10 cellular contexts compared by ENCODE assay signal in genomic region chr6:110681543-110682459, GRCh38.
DNase-seq lines count a peak whose midpoint lies in the region; ATAC-seq and TF ChIP-seq lines count a peak whose summit lies in the region.
"Had no signal": no experiment of that assay in that cellular context is flagged by ENCODE, and none has a peak within 500 bp of the region (broad histone marks: within the 10 kb centered on the region; RNA-seq: fewer than 3 reads in every experiment).

No MANE protein-coding gene starts in this region.

- TF ChIP-seq CTCF in adrenal gland (IDR thresholded peaks at IDR 0.05) (no peak), ovary (IDR thresholded peaks at IDR 0.05) (no peak), stomach (IDR thresholded peaks at IDR 0.05) (no peak)

- intact Hi-C loops in adrenal gland (cut with DNase I), result loop anchor here in 1 of 2 donors (5.0 to 10.0 kb wide), 2 partner anchors 157 to 196 kb away; no protein-coding TSS in a partner anchor
- intact Hi-C loops in ovary (cut with DNase I), result loop anchor here in 3 of 4 donors (5.0 kb wide), 2 partner anchors 266 to 270 kb away; no protein-coding TSS in a partner anchor
- intact Hi-C loops in stomach (cut with DNase I; ENCODE audit: low total_unique reads), result loop anchor here (10.0 kb wide), 1 partner anchor 203 kb away; no protein-coding TSS in a partner anchor

- DNase-seq in HT1080 (ENCODE audit: low read depth) (peak; percentile 7), adrenal gland (no peak), ovary (no peak), hippocampal formation (lab: John Stamatoyannopoulos, UW) (no peak), stomach (no peak)
- no peak for DNase-seq in natural killer cell treated with Interleukin-12 subunit alpha and Interleukin-12 subunit beta and Interleukin-15 and Interleukin-18, amount 100 ng/mL, for 72 hours (ENCODE audit: low spot score)

- H3K9me3 ChIP-seq in adrenal gland (replicated peaks in 1 of 3), result no peaks in the 10 kb centered on the region
- no peaks in the 10 kb centered on the region for H3K9me3 ChIP-seq in ovary
- no peaks in the 10 kb centered on the region for H3K9me3 ChIP-seq in stomach

- peak; percentile 9 for ATAC-seq in GM18873 (IDR thresholded peaks at IDR 0.05; ENCODE audit: low FRiP score, unreplicated experiment)
- no peak for ATAC-seq in natural killer cell treated with Interleukin-12 subunit alpha and Interleukin-12 subunit beta and Interleukin-15 and Interleukin-18, amount 100 ng/mL, for 72 hours
- ATAC-seq in GM21619 (IDR thresholded peaks at IDR 0.05; ENCODE audit: unreplicated experiment), result no peak

- no peaks in the 10 kb centered on the region for H3K36me3 Mint-ChIP-seq in natural killer cell treated with Interleukin-12 subunit alpha and Interleukin-12 subunit beta and Interleukin-15 and Interleukin-18, amount 100 ng/mL, for 72 hours

- H3K27me3 Mint-ChIP-seq in natural killer cell treated with Interleukin-12 subunit alpha and Interleukin-12 subunit beta and Interleukin-15 and Interleukin-18, amount 100 ng/mL, for 72 hours, result no peaks in the 10 kb centered on the region
- H3K27me3 Mint-ChIP-seq: stimulated activated naive CD8-positive, alpha-beta T cell treated with anti-CD3 and anti-CD28 coated beads, Interleukin-15, Interleukin-2, amounts not matched to agents 100 ng/mL and 50 ng/mL, for 24 hours had no signal

- no peak for TF ChIP-seq POLR2A in adrenal gland (IDR thresholded peaks at IDR 0.05)
- TF ChIP-seq POLR2A in ovary (IDR thresholded peaks at IDR 0.05), result no peak
- TF ChIP-seq POLR2A in stomach (IDR thresholded peaks at IDR 0.05), result no peak

- H3K4me1 ChIP-seq in adrenal gland (replicated peaks in 1 of 2) (peaks cover 8 to 18% of the 10 kb centered on the region in 2 donors), ovary (ENCODE audit: insufficient read depth) (peaks cover 1% of the 10 kb centered on the region), stomach (peaks cover 0 to 19% (median 11%) of the 10 kb centered on the region in 4 donors)

- TF ChIP-seq EP300 in ovary (IDR thresholded peaks at IDR 0.05), result no peak
- TF ChIP-seq EP300 in stomach (IDR thresholded peaks at IDR 0.05), result no peak

- H3K4me3 ChIP-seq in adrenal gland (no peak overlapping the region), ovary (no peak overlapping the region), stomach (no peak overlapping the region)

- H3K4me1 Mint-ChIP-seq in natural killer cell treated with Interleukin-12 subunit alpha and Interleukin-12 subunit beta and Interleukin-15 and Interleukin-18, amount 100 ng/mL, for 72 hours (ENCODE audit: low read depth in 2 of 2), result peaks cover 9 to 11% of the 10 kb centered on the region in 2 donors

- H3K9me3 Mint-ChIP-seq in natural killer cell treated with Interleukin-12 subunit alpha and Interleukin-12 subunit beta and Interleukin-15 and Interleukin-18, amount 100 ng/mL, for 72 hours, result no peaks in the 10 kb centered on the region
- H3K9me3 Mint-ChIP-seq: H9; stimulated activated naive CD8-positive, alpha-beta T cell treated with anti-CD3 and anti-CD28 coated beads, Interleukin-15, Interleukin-2, amounts not matched to agents 100 ng/mL and 50 ng/mL, for 24 hours had no signal

- H3K27ac Mint-ChIP-seq in natural killer cell treated with Interleukin-12 subunit alpha and Interleukin-12 subunit beta and Interleukin-15 and Interleukin-18, amount 100 ng/mL, for 72 hours, result peak overlapping the region; percentile 12 to 34
- H3K27ac Mint-ChIP-seq: H9; stimulated activated naive CD8-positive, alpha-beta T cell treated with anti-CD3 and anti-CD28 coated beads, Interleukin-15, Interleukin-2, amounts not matched to agents 100 ng/mL and 50 ng/mL, for 24 hours had no signal

- no peaks in the 10 kb centered on the region for H3K36me3 ChIP-seq in adrenal gland (replicated peaks in 1 of 2)
- no peaks in the 10 kb centered on the region for H3K36me3 ChIP-seq in ovary
- H3K36me3 ChIP-seq in stomach, result no peaks in the 10 kb centered on the region

- H3K4me3 Mint-ChIP-seq in natural killer cell treated with Interleukin-12 subunit alpha and Interleukin-12 subunit beta and Interleukin-15 and Interleukin-18, amount 100 ng/mL, for 72 hours, result no peak overlapping the region
- H3K4me3 Mint-ChIP-seq: H9; stimulated activated naive CD8-positive, alpha-beta T cell treated with anti-CD3 and anti-CD28 coated beads, Interleukin-15, Interleukin-2, amounts not matched to agents 100 ng/mL and 50 ng/mL, for 24 hours had no signal

- WGBS in adrenal gland, 4 donors, result 37 to 43% (median 37%) methylated on average over 4 of the region's 4 CpGs
- 39 to 48% (median 45%) methylated on average over 4 of the region's 4 CpGs for WGBS in ovary, 3 donors
- 30 to 35% (median 33%) methylated on average over 4 of the region's 4 CpGs for WGBS in stomach, 5 donors

- peak overlapping the region in 3 of 5 donors; percentile 23 to 53 (median 29) for H3K27ac ChIP-seq in adrenal gland
- no peak overlapping the region for H3K27ac ChIP-seq in ovary
- peak overlapping the region in 2 of 5 donors; percentile 1 to 16 for H3K27ac ChIP-seq in stomach

- H3K27me3 ChIP-seq in adrenal gland (no peaks in the 10 kb centered on the region), ovary (no peaks in the 10 kb centered on the region), stomach (no peaks in the 10 kb centered on the region)

Comparison
In these comparisons a context has a peak if more than half of its experiments do, and no peak if none do; other contexts are left out.
1. H3K27ac ChIP-seq: peak in adrenal gland (3 of 5); none in ovary (0 of 2).